ENCODE assay signal across 15 cellular contexts in the genomic region with DNA sequence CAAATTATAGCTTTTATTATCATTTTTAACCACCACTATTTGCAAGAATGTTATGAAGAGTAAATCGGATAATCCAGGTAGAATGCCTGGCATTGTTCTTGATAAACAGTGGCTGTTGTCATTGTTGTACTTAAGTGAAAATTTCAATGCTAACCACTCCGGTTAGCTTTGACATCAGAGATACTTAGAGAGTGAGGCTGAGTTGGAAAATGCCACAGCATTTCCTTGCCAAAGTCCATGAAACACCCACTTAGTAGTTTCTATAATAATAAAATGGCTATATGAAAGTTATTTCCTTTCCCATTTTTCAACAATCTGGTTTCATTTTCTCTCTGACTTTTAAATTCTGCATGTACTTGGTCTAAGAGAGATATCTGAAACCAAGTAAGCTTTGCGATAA.
"Had no signal": no experiment of that assay in that cellular context is flagged by ENCODE, and none has a peak within 500 bp of the region (broad histone marks: within the 10 kb centered on the region; RNA-seq: fewer than 3 reads in every experiment).

No MANE protein-coding gene starts in this region.

- H3K27ac ChIP-seq: foreskin keratinocyte, ovary, right atrium auricular region, suprapubic skin, thyroid gland, upper lobe of left lung, uterus had no signal

- H3K4me3 ChIP-seq: ovary, right atrium auricular region, smooth muscle cell, suprapubic skin, thyroid gland, upper lobe of left lung, uterus had no signal

- DNase-seq: cortex of kidney; dorsolateral prefrontal cortex; effector CD8-positive, alpha-beta T cell; foreskin keratinocyte; kidney; naive thymus-derived CD8-positive, alpha-beta T cell; ovary; stimulated activated CD4-positive, alpha-beta T cell treated with anti-CD3 and anti-CD28 coated beads, Interleukin-2, amount 100 ng/mL, for 48 hours; stimulated activated naive CD4-positive, alpha-beta T cell treated with Interleukin-2 at 50 U/mL for 16 hours; thyroid gland; upper lobe of left lung; uterus had no signal
